9 cellular contexts compared by ENCODE assay signal in the genomic region with DNA sequence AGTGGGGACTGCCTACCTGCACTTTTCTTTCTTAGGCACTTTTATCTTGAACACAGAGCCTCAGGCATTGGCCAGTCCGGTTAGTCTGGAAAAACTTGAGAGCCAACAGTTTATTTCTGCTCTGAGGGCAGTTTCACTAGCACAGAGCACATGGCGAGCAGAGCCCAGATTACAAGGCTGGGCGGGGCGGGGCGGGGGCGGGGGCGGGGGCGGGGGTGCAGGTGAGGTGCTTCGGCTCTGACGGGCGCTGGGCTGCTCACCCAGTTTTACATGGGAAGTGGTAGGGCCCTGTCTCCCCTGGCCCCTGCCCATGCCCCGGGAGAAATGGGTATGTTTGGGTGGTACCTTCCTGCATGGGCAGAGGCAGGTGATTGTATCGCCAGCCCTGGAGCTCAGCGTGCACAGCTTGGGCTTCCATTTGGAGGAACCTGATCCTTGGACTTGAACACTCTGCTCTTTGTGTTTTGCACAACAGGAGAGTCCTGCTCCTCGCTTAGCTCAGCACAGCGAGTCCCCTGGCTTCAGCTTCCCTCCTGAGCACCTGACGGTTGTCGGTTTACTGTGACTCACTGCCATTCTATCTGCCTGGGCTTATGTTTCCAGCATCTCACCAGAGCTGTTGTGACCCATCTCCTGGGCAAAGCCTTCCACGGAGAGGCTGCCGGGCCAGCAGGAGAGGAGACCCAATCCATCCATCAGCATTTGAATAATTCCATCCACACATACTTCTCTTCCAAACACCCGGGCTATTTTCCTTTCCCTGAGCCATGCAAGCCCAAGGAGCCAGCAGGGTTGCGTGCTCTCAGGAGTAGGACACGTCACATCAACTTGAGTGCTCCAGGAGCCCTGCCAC.
DNase-seq lines count a peak whose midpoint lies in the region; ATAC-seq, FAIRE-seq and TF ChIP-seq lines count a peak whose summit lies in the region.
"Had no signal": no experiment of that assay in that cellular context is flagged by ENCODE, and none has a peak within 500 bp of the region (broad histone marks: within the 10 kb centered on the region; RNA-seq: fewer than 3 reads in every experiment).

No MANE protein-coding gene starts in this region.

- no peaks in the 10 kb centered on the region for H3K9me3 ChIP-seq in right cardiac atrium (ENCODE audit: control insufficient read depth, low read length)
- H3K9me3 ChIP-seq: neutrophil had no signal

- FAIRE-seq in GM12891 (lab: Jason Lieb, UNC) = peak; percentile 54

- intact Hi-C loops in activated naive CD4-positive, alpha-beta T cell treated with anti-CD3 and anti-CD28 coated beads for 36 hours (cut with micrococcal nuclease) = loop anchor here (1.0 to 5.0 kb wide), 9 partner anchors 17 to 1651 kb away; a partner anchor contains a TSS
- intact Hi-C loops in right cardiac atrium (cut with DNase I) = loop anchor here in 2 of 4 donors (5.0 to 10.0 kb wide), 3 partner anchors 93 to 137 kb away; a partner anchor contains a TSS

- no peak overlapping the region for H3K4me3 ChIP-seq in right cardiac atrium (ENCODE audit: low read length)

- peak; percentile 45 for DNase-seq in GM12891 (ENCODE audit: insufficient read length, low spot score)
- DNase-seq in RPMI7951 (ENCODE audit: low read depth) = peak; percentile 93
- DNase-seq in activated naive CD4-positive, alpha-beta T cell treated with anti-CD3 and anti-CD28 coated beads for 36 hours = peak; percentile 86
- DNase-seq in right cardiac atrium = peak in 2 of 3 donors; percentile 61 to 63
- peak; percentile 42 to 51 for DNase-seq in stimulated activated CD4-positive, alpha-beta T cell treated with anti-CD3 and anti-CD28 coated beads, Interleukin-15, amount 100 ng/mL, for 1 hour (ENCODE audit: low read depth in 1 of 2, low spot score in 1 of 2)
- no peak for DNase-seq in NCI-H2227 (lab: John Stamatoyannopoulos, UW; ENCODE audit: unreplicated experiment)
- no peak for DNase-seq in NCI-H1436 treated with DMSO at 0.1 percent for 48 hours (lab: John Stamatoyannopoulos, UW)

- peak overlapping the region; percentile 72 for H3K4me3 Mint-ChIP-seq in activated naive CD4-positive, alpha-beta T cell treated with anti-CD3 and anti-CD28 coated beads for 36 hours

- H3K27me3 Mint-ChIP-seq in activated naive CD4-positive, alpha-beta T cell treated with anti-CD3 and anti-CD28 coated beads for 36 hours (ENCODE audit: low read depth) = no peaks in the 10 kb centered on the region

- peak; percentile 62; the same call in 1 of the 2 replicates for TF ChIP-seq POLR2A in GM12891 (IDR thresholded peaks at IDR 0.05; ENCODE audit: low read depth, low read length)

- peaks cover 42% of the 10 kb centered on the region for H3K4me1 Mint-ChIP-seq in activated naive CD4-positive, alpha-beta T cell treated with anti-CD3 and anti-CD28 coated beads for 36 hours (ENCODE audit: low read depth)

- H3K27me3 ChIP-seq in right cardiac atrium (ENCODE audit: control insufficient read depth, insufficient read depth) = no peaks in the 10 kb centered on the region

- peak overlapping the region; percentile 98 for H3K27ac Mint-ChIP-seq in activated naive CD4-positive, alpha-beta T cell treated with anti-CD3 and anti-CD28 coated beads for 36 hours

- no peaks in the 10 kb centered on the region for H3K36me3 Mint-ChIP-seq in activated naive CD4-positive, alpha-beta T cell treated with anti-CD3 and anti-CD28 coated beads for 36 hours (ENCODE audit: low read depth)

- H3K4me1 ChIP-seq in right cardiac atrium (ENCODE audit: control insufficient read depth, insufficient read depth, low read length) = peaks cover 5% of the 10 kb centered on the region

- WGBS in right cardiac atrium = 67% methylated on average over 23 of the region's 23 CpGs

- H3K9me3 Mint-ChIP-seq in activated naive CD4-positive, alpha-beta T cell treated with anti-CD3 and anti-CD28 coated beads for 36 hours = no peaks in the 10 kb centered on the region

- ATAC-seq in HG03045 (IDR thresholded peaks at IDR 0.05; ENCODE audit: unreplicated experiment) (peak; percentile 24), right cardiac atrium (peak; percentile 4 to 5)

- H3K27ac ChIP-seq in right cardiac atrium (ENCODE audit: low read length) = peak overlapping the region; percentile 82
- H3K27ac ChIP-seq: neutrophil had no signal

- CTCF ChIA-PET in activated naive CD4-positive, alpha-beta T cell treated with anti-CD3 and anti-CD28 coated beads for 36 hours (lab: Charles Lee) = interaction anchor here (0.6 to 4.6 kb wide), 22 partner anchors 9 to 139 kb away, joined by 3 to 27 read pairs (median 4); no protein-coding TSS in a partner anchor

TF ChIP-seq in GM12891, 5 proteins besides CTCF, POLR2A, EP300 and RAD21:
- TF ChIP-seq POU2F2 (IDR thresholded peaks at IDR 0.05; ENCODE audit: low read depth, low read length) (no peak; the same call in 1 of the 2 replicates), PAX5 (IDR thresholded peaks at IDR 0.05; ENCODE audit: insufficient read depth, low read length, severe bottlenecking) (no peak), POLR2AphosphoS5 (IDR thresholded peaks at IDR 0.05; ENCODE audit: low read depth, low read length) (peak; percentile 65; the same call in 1 of the 2 replicates), TAF1 (IDR thresholded peaks at IDR 0.05; ENCODE audit: low read depth, low read length) (peak; percentile 32; the same call in 1 of the 2 replicates), SPI1 (IDR thresholded peaks at IDR 0.05; ENCODE audit: low read depth, low read length) (no peak)

Comparison
In these comparisons a context has a peak if more than half of its experiments do, and no peak if none do; other contexts are left out.
1. DNase-seq: peak in GM12891 (single experiment), RPMI7951 (single experiment), activated naive CD4-positive, alpha-beta T cell treated with anti-CD3 and anti-CD28 coated beads for 36 hours (single experiment), right cardiac atrium (2 of 3) and stimulated activated CD4-positive, alpha-beta T cell treated with anti-CD3 and anti-CD28 coated beads, Interleukin-15, amount 100 ng/mL, for 1 hour (2 of 2); none in NCI-H2227 (single experiment) and NCI-H1436 treated with DMSO at 0.1 percent for 48 hours (single experiment).